Comparison of ENCODE assay signal across 21 cellular contexts in the genomic region with DNA sequence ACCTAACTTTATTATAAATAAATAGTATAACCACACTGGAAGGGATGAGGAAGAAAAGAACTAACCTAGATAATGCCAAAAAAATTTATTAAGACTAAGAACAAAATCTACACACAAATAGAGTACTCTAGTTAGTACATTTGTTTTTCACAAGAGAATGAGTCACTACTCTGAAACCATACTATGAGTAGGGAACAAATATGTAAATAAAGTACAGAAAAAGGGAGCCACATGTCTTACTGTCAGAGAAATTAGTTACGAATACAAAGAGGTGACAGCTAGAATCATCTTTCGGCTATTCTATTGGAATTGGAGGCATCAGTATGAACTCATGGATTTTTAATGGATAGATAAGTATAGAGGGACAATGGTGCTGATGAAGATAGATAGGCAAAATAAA.
DNase-seq lines count a peak whose midpoint lies in the region; ATAC-seq and TF ChIP-seq lines count a peak whose summit lies in the region.
"Had no signal": no experiment of that assay in that cellular context is flagged by ENCODE, and none has a peak within 500 bp of the region (broad histone marks: within the 10 kb centered on the region; RNA-seq: fewer than 3 reads in every experiment).

No MANE protein-coding gene starts in this region.

- DNase-seq in EL = peak; percentile 43
- peak; percentile 52 for DNase-seq in PC-3
- peak; percentile 23 for DNase-seq in epithelial cell of esophagus (ENCODE audit: low read depth)
- DNase-seq in renal cortical epithelial cell (ENCODE audit: low read depth) = peak; percentile 50
- no peak for DNase-seq in activated CD4-positive, alpha-beta T cell treated with anti-CD3 and anti-CD28 coated beads, Interleukin-2, amount 10 ng/mL, durations not matched to agents 24 days and 14 days
- no peak for DNase-seq in right lobe of liver
- no peak for DNase-seq in neuronal stem cell (ENCODE audit: low spot score)
- DNase-seq in HAP-1 (ENCODE audit: low spot score in 2 of 2) = no peak
- DNase-seq: activated CD8-positive, alpha-beta T cell treated with anti-CD3 and anti-CD28 coated beads for 36 hours; activated T-cell treated with anti-CD3 and anti-CD28 coated beads, Interleukin-2, amount 50 U/mL, for 24 hours; Caco-2; gastrocnemius medialis; Karpas-422; NCI-H1105 treated with DMSO at 0.1 percent for 48 hours; NCI-H2107; NCI-H510A treated with DMSO at 0.1 percent for 48 hours; T-helper 2 cell had no signal

- H2BK120ac ChIP-seq in neuronal stem cell (ENCODE audit: low read depth, low read length) = no peak overlapping the region

- TF ChIP-seq POLR2A in right lobe of liver (IDR thresholded peaks at IDR 0.05) = no peak

- H3K27me3 Mint-ChIP-seq in activated CD4-positive, alpha-beta T cell treated with anti-CD3 and anti-CD28 coated beads, Interleukin-2, amount 10 ng/mL, durations not matched to agents 24 days and 14 days = peaks cover 6% of the 10 kb centered on the region

- H3K14ac ChIP-seq in neuronal stem cell (ENCODE audit: low read length) = no peak overlapping the region

- no peaks in the 10 kb centered on the region for H3K79me2 ChIP-seq in PC-3 (ENCODE audit: low read length)

- no peaks in the 10 kb centered on the region for H3F3A ChIP-seq in PC-3 (ENCODE audit: low read length, unreplicated experiment)

- POLR2A ChIA-PET in PC-3 (lab: Charles Lee; ENCODE audit: unreplicated experiment) = no interaction called here

- H3K9ac ChIP-seq in PC-3 (ENCODE audit: low read length) (peak overlapping the region; percentile 30), neuronal stem cell (ENCODE audit: low read depth, low read length, poor library complexity) (no peak overlapping the region)
- H3K9ac ChIP-seq: neural progenitor cell had no signal

- H3K79me1 ChIP-seq in neuronal stem cell (ENCODE audit: low read depth, low read length) = no peaks in the 10 kb centered on the region

- peak; percentile 77 for ATAC-seq in PC-3
- no peak for ATAC-seq in right lobe of liver
- ATAC-seq: WTC11 had no signal

- H3K4me1 Mint-ChIP-seq in activated CD4-positive, alpha-beta T cell treated with anti-CD3 and anti-CD28 coated beads, Interleukin-2, amount 10 ng/mL, durations not matched to agents 24 days and 14 days = peaks cover 6% of the 10 kb centered on the region
- H3K4me1 Mint-ChIP-seq: activated naive CD4-positive, alpha-beta T cell treated with anti-CD3 and anti-CD28 coated beads, Interleukin-2, amount 50 U/mL, for 24 hours; neural progenitor cell; WTC11 had no signal

- H3K9me3 Mint-ChIP-seq in activated CD4-positive, alpha-beta T cell treated with anti-CD3 and anti-CD28 coated beads, Interleukin-2, amount 10 ng/mL, durations not matched to agents 24 days and 14 days = peaks cover 8% of the 10 kb centered on the region
- H3K9me3 Mint-ChIP-seq: activated naive CD4-positive, alpha-beta T cell treated with anti-CD3 and anti-CD28 coated beads, Interleukin-2, amount 50 U/mL, for 24 hours had no signal

- H3K4ac ChIP-seq in neuronal stem cell (ENCODE audit: low read length) = no peak overlapping the region

- H3K27me3 ChIP-seq in PC-3 (ENCODE audit: low read length) (no peaks in the 10 kb centered on the region), right lobe of liver (no peaks in the 10 kb centered on the region), neuronal stem cell (ENCODE audit: control insufficient read depth in 3 of 3, insufficient read depth in 3 of 3, low read depth in 1 of 3, low read length in 3 of 3) (no peaks in the 10 kb centered on the region), HAP-1 (ENCODE audit: low read depth) (no peaks in the 10 kb centered on the region)
- H3K27me3 ChIP-seq: gastrocnemius medialis, neural progenitor cell, tibial nerve had no signal

- H3K36me3 ChIP-seq in PC-3 (ENCODE audit: low read depth, low read length) = no peaks in the 10 kb centered on the region
- H3K36me3 ChIP-seq in right lobe of liver = no peaks in the 10 kb centered on the region
- H3K36me3 ChIP-seq in neuronal stem cell (replicated peaks in 1 of 2; ENCODE audit: control insufficient read depth in 2 of 2, insufficient read depth in 2 of 2, low read length in 2 of 2) = no peaks in the 10 kb centered on the region
- H3K36me3 ChIP-seq in HAP-1 (replicated peaks) = no peaks in the 10 kb centered on the region
- H3K36me3 ChIP-seq: gastrocnemius medialis, neural progenitor cell, tibial nerve had no signal

- no peaks in the 10 kb centered on the region for H4K20me1 ChIP-seq in PC-3 (ENCODE audit: low read length)

- H3K4me2 ChIP-seq in PC-3 (ENCODE audit: low read length) (peak overlapping the region; percentile 69), neuronal stem cell (ENCODE audit: insufficient read depth, low read length, poor library complexity, severe bottlenecking) (no peak overlapping the region)
- H3K4me2 ChIP-seq: neural progenitor cell had no signal

- H4K8ac ChIP-seq in neuronal stem cell (ENCODE audit: low read depth, low read length) = no peak overlapping the region

- no peak overlapping the region for H3K4me3 Mint-ChIP-seq in activated CD4-positive, alpha-beta T cell treated with anti-CD3 and anti-CD28 coated beads, Interleukin-2, amount 10 ng/mL, durations not matched to agents 24 days and 14 days
- H3K4me3 Mint-ChIP-seq: activated CD8-positive, alpha-beta T cell treated with anti-CD3 and anti-CD28 coated beads for 36 hours; activated naive CD4-positive, alpha-beta T cell treated with anti-CD3 and anti-CD28 coated beads, Interleukin-2, amount 50 U/mL, for 24 hours; activated T-cell treated with anti-CD3 and anti-CD28 coated beads, Interleukin-2, amount 50 U/mL, for 24 hours; neural progenitor cell; WTC11 had no signal

- 0 out of 2 replicates have a peak, but pooled peaks cover 7% of the 10 kb centered on the region for H3K9me3 ChIP-seq in PC-3 (ENCODE audit: low read length)
- H3K9me3 ChIP-seq in right lobe of liver = no peaks in the 10 kb centered on the region
- H3K9me3 ChIP-seq in neuronal stem cell (replicated peaks in 1 of 2; ENCODE audit: control insufficient read depth in 2 of 2, insufficient read depth in 1 of 2, low read depth in 1 of 2, low read length in 2 of 2) = no peaks in the 10 kb centered on the region
- H3K9me3 ChIP-seq in HAP-1 = no peaks in the 10 kb centered on the region
- H3K9me3 ChIP-seq: Caco-2 had no signal

- intact Hi-C loops in PC-3 (cut with micrococcal nuclease) = no loop called here
- intact Hi-C loops in activated CD4-positive, alpha-beta T cell treated with anti-CD3 and anti-CD28 coated beads, Interleukin-2, amount 10 ng/mL, durations not matched to agents 24 days and 14 days (cut with micrococcal nuclease) = no loop called here
- intact Hi-C loops in right lobe of liver (cut with DNase I) = no loop called here

- 81% methylated on average over 2 of the region's 2 CpGs for WGBS in right lobe of liver (ENCODE audit: insufficient coverage, low coverage, low lambda C conversion rate, missing lambda C conversion rate)
- no CpG with 5 or more reads among the region's 2 CpGs for WGBS in neuronal stem cell (ENCODE audit: extremely low coverage in 2 of 2, insufficient read length in 2 of 2, insufficient replicate concordance in 1 of 2), 2 donors

- no peaks in the 10 kb centered on the region for H3K9me2 ChIP-seq in PC-3 (replicated peaks; ENCODE audit: low read length)

- in situ Hi-C loops in HAP-1 (cut with MboI; ENCODE audit: low sequenced_read_pairs) = no loop called here

- no peak overlapping the region for H2BK12ac ChIP-seq in neuronal stem cell (ENCODE audit: low read length)

- H2BK5ac ChIP-seq in neuronal stem cell (ENCODE audit: low read length) = no peak overlapping the region

- no peak overlapping the region for H3K27ac Mint-ChIP-seq in activated CD4-positive, alpha-beta T cell treated with anti-CD3 and anti-CD28 coated beads, Interleukin-2, amount 10 ng/mL, durations not matched to agents 24 days and 14 days
- H3K27ac Mint-ChIP-seq: activated CD8-positive, alpha-beta T cell treated with anti-CD3 and anti-CD28 coated beads for 36 hours; activated naive CD4-positive, alpha-beta T cell treated with anti-CD3 and anti-CD28 coated beads, Interleukin-2, amount 50 U/mL, for 24 hours; activated T-cell treated with anti-CD3 and anti-CD28 coated beads, Interleukin-2, amount 50 U/mL, for 24 hours; neural progenitor cell; WTC11 had no signal

- H2BK15ac ChIP-seq in neuronal stem cell (ENCODE audit: low read length) = no peak overlapping the region

- H2AFZ ChIP-seq in PC-3 (ENCODE audit: low read length) (no peak overlapping the region), neuronal stem cell (ENCODE audit: low read length) (no peak overlapping the region)
- H2AFZ ChIP-seq: neural progenitor cell had no signal

- no peak overlapping the region for H2AK5ac ChIP-seq in neuronal stem cell (ENCODE audit: low read depth, low read length)

- no peaks in the 10 kb centered on the region for H3K36me3 Mint-ChIP-seq in activated CD4-positive, alpha-beta T cell treated with anti-CD3 and anti-CD28 coated beads, Interleukin-2, amount 10 ng/mL, durations not matched to agents 24 days and 14 days (ENCODE audit: low read depth)
- H3K36me3 Mint-ChIP-seq: activated naive CD4-positive, alpha-beta T cell treated with anti-CD3 and anti-CD28 coated beads, Interleukin-2, amount 50 U/mL, for 24 hours; neural progenitor cell had no signal

- no peak overlapping the region for H3K4me3 ChIP-seq in PC-3 (ENCODE audit: low read length)
- H3K4me3 ChIP-seq in epithelial cell of esophagus (ENCODE audit: low read length) = no peak overlapping the region
- H3K4me3 ChIP-seq in right lobe of liver = no peak overlapping the region
- no peak overlapping the region for H3K4me3 ChIP-seq in neuronal stem cell (ENCODE audit: low read length in 2 of 2)
- no peak overlapping the region for H3K4me3 ChIP-seq in HAP-1
- H3K4me3 ChIP-seq: gastrocnemius medialis, neural progenitor cell, tibial nerve had no signal

- no peak overlapping the region for H4K91ac ChIP-seq in neuronal stem cell (ENCODE audit: low read depth, low read length, poor library complexity)

- no peak overlapping the region for H3K23ac ChIP-seq in neuronal stem cell (ENCODE audit: low read depth, low read length, poor library complexity)

- H3K27ac ChIP-seq in PC-3 (ENCODE audit: low read length) = peak overlapping the region; percentile 82
- no peak overlapping the region for H3K27ac ChIP-seq in right lobe of liver
- H3K27ac ChIP-seq in neuronal stem cell (replicated peaks; ENCODE audit: low read length) = no peak overlapping the region
- H3K27ac ChIP-seq: neural progenitor cell had no signal

- no TSS peak for BruUV-seq in PC-3 (replicated peaks; lab: Mats Ljungman, UMichigan)

- TF ChIP-seq CTCF in PC-3 (conservative IDR thresholded peaks at IDR 0.05; ENCODE audit: low read depth, low read length) (no peak), epithelial cell of esophagus (IDR thresholded peaks at IDR 0.05; ENCODE audit: insufficient read depth, low read depth, low read length, missing control alignments) (no peak), right lobe of liver (IDR thresholded peaks at IDR 0.05) (no peak)

- no peak overlapping the region for H3K18ac ChIP-seq in neuronal stem cell (ENCODE audit: low read length)

- CTCF ChIA-PET in PC-3 (lab: Charles Lee) = no interaction called here

- H3K4me1 ChIP-seq in PC-3 (ENCODE audit: insufficient read depth, low read length) (peaks cover 20% of the 10 kb centered on the region), right lobe of liver (peaks cover 0 to 4% (median 0%) of the 10 kb centered on the region in 4 donors), neuronal stem cell (ENCODE audit: control insufficient read depth in 2 of 2, insufficient read depth in 1 of 2, low read depth in 1 of 2, low read length in 2 of 2) (no peaks in the 10 kb centered on the region), HAP-1 (no peaks in the 10 kb centered on the region)
- H3K4me1 ChIP-seq: Caco-2, neural progenitor cell had no signal

Comparison
In these comparisons a context has a peak if more than half of its experiments do, and no peak if none do; other contexts are left out.
1. DNase-seq: peak in EL (single experiment), PC-3 (single experiment), epithelial cell of esophagus (single experiment) and renal cortical epithelial cell (single experiment); none in activated CD4-positive, alpha-beta T cell treated with anti-CD3 and anti-CD28 coated beads, Interleukin-2, amount 10 ng/mL, durations not matched to agents 24 days and 14 days (single experiment), right lobe of liver (0 of 3), neuronal stem cell (single experiment) and HAP-1 (0 of 2).